Comparison of ENCODE assay signal across 12 cellular contexts in the genomic region with DNA sequence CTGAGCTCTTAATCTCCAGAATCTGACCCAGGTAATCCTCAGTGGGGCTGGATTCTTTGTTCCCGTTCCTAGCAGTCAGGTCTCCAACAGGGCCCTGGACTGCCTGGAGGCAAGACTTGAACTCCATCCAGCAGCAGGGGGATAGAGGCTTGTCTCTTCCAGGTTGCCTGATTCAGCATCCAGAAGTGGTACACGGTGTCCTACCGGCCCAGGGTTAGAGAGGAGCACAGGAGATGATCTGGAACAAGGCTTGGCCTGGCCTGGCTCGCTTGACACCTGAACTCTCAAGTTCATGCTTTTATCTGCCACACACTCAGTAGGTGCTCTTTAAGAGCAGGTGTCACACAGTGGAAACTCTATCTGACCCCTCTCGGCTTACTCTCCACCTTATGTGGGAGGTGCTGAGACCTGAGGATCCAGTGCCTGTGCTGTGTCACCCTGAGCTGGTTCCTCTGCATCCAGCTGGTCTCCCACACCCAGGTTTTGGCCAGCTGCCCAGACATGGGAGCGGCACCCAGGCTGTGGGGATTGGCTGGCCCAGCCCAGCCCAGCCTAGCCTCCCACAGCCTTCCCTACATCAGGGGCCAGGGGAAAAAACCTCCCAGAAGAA. TPM values are rescaled to one million over a fixed set of nuclear protein-coding genes. Genes with fewer than 3 reads are reported as not detected.
DNase-seq lines count a peak whose midpoint lies in the region; ATAC-seq and TF ChIP-seq lines count a peak whose summit lies in the region.
"Had no signal": no experiment of that assay in that cellular context is flagged by ENCODE, and none has a peak within 500 bp of the region (broad histone marks: within the 10 kb centered on the region; RNA-seq: fewer than 3 reads in every experiment).

A gene with protein sequence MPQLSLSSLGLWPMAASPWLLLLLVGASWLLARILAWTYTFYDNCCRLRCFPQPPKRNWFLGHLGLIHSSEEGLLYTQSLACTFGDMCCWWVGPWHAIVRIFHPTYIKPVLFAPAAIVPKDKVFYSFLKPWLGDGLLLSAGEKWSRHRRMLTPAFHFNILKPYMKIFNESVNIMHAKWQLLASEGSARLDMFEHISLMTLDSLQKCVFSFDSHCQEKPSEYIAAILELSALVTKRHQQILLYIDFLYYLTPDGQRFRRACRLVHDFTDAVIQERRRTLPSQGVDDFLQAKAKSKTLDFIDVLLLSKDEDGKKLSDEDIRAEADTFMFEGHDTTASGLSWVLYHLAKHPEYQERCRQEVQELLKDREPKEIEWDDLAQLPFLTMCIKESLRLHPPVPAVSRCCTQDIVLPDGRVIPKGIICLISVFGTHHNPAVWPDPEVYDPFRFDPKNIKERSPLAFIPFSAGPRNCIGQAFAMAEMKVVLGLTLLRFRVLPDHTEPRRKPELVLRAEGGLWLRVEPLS (plus strand): TSS at position 604 of the 610 bp plus-strand sequence. CDS start 519 bp downstream, outside the sequence.

- DNase-seq in EL (peak; percentile 16), NCI-H2196 treated with DMSO at 0.1 percent for 48 hours (lab: John Stamatoyannopoulos, UW; ENCODE audit: unreplicated experiment) (peak; percentile 92), epithelial cell of prostate (ENCODE audit: low read depth, low spot score) (peak; percentile 70), ovary (peak; percentile 22 to 58 (median 41)), GDM1 (lab: John Stamatoyannopoulos, UW) (no peak), NCI-H526 (lab: John Stamatoyannopoulos, UW) (no peak), retina (no peak)
- DNase-seq: hippocampal formation had no signal

- TF ChIP-seq POLR2A in ovary (IDR thresholded peaks at IDR 0.05), result no peak

- H3K4me1 ChIP-seq in ovary (ENCODE audit: insufficient read depth), result no peaks in the 10 kb centered on the region
- H3K4me1 ChIP-seq: uterus had no signal

- no peak for TF ChIP-seq CTCF in ovary (IDR thresholded peaks at IDR 0.05)

- H3K27ac ChIP-seq in epithelial cell of prostate (peak within 1 kb of the TSS; percentile 51), ovary (no peak within 1 kb of the TSS)
- H3K27ac ChIP-seq: uterus had no signal

- no peak for ATAC-seq in GM21447 (IDR thresholded peaks at IDR 0.05; ENCODE audit: unreplicated experiment)

- WGBS in ovary, 3 donors, result 35 to 48% (median 39%) methylated on average over 6 of the region's 6 CpGs

- H3K9me3 ChIP-seq in ovary, result no peaks in the 10 kb centered on the region
- H3K9me3 ChIP-seq: uterus had no signal

- no peak within 1 kb of the TSS for H3K4me3 ChIP-seq in ovary
- H3K4me3 ChIP-seq: uterus had no signal

- H3K27me3 ChIP-seq in ovary, result no peaks in the 10 kb centered on the region
- H3K27me3 ChIP-seq: uterus had no signal

- no peak for TF ChIP-seq EP300 in ovary (IDR thresholded peaks at IDR 0.05)

- no peaks in the 10 kb centered on the region for H3K36me3 ChIP-seq in ovary
- H3K36me3 ChIP-seq: uterus had no signal

- intact Hi-C loops in ovary (cut with DNase I), result no loop called here

RNA-seq across cellular contexts. Expression of the gene that starts here (rescaled TPM):
- 1 to 10 TPM in 1 of 7 donors, under 1 TPM in 5, not detected in 1; 0.15 to 1.8 (median 0.38) TPM for total RNA-seq in ovary
- polyA plus RNA-seq in ovary, result under 1 TPM in 1 of 2 donors, not detected in 1; 0.13 TPM
- total RNA-seq: astrocyte had no signal
- polyA plus RNA-seq: IgD-negative memory B cell had no signal

Comparison
In these comparisons a context has a peak if more than half of its experiments do, and no peak if none do; other contexts are left out.
1. DNase-seq: peak in EL (single experiment), NCI-H2196 treated with DMSO at 0.1 percent for 48 hours (single experiment), epithelial cell of prostate (single experiment) and ovary (5 of 5); none in GDM1 (single experiment), NCI-H526 (0 of 2) and retina (single experiment).